In genomic region chr2:195304310-195304709, GRCh38 we compare ENCODE assay signal across 12 cellular contexts.
A peak's percentile ranks its signal among the peaks of the same experiment; 100 is the strongest.
DNase-seq lines count a peak whose midpoint lies in the region; ATAC-seq, FAIRE-seq and TF ChIP-seq lines count a peak whose summit lies in the region.
"Had no signal": no experiment of that assay in that cellular context is flagged by ENCODE, and none has a peak within 500 bp of the region (broad histone marks: within the 10 kb centered on the region; RNA-seq: fewer than 3 reads in every experiment).

No MANE protein-coding gene starts in this region.

- intact Hi-C loops in head of caudate nucleus (cut with DNase I), result no loop called here

- H3K4me2 ChIP-seq in A549, result no peak overlapping the region

- no peak for TF ChIP-seq EP300 in A549 (IDR thresholded peaks at IDR 0.05)

- POLR2A ChIA-PET in A549 (lab: Yijun Ruan, JAX), result no interaction called here

- WGBS in A549 (ENCODE audit: missing lambda C conversion rate), result 81% methylated on average over 5 of the region's 5 CpGs

- H3K27ac ChIP-seq in A549, result no peak overlapping the region
- H3K27ac ChIP-seq: uterus had no signal

- no peak overlapping the region for H3K4me3 ChIP-seq in A549
- no peak overlapping the region for H3K4me3 ChIP-seq in GM12875 (ENCODE audit: low read depth, low read length)
- no peak overlapping the region for H3K4me3 ChIP-seq in cardiac fibroblast (replicated peaks in 1 of 2; ENCODE audit: low read depth in 2 of 2, low read length in 2 of 2)
- H3K4me3 ChIP-seq: uterus had no signal

- no peaks in the 10 kb centered on the region for H3K9me3 ChIP-seq in A549
- H3K9me3 ChIP-seq: uterus had no signal

- FAIRE-seq in A549 (lab: Jason Lieb, UNC) (no peak), H54 (lab: Jason Lieb, UNC) (no peak)

- no peak for TF ChIP-seq POLR2A in A549 (IDR thresholded peaks at IDR 0.05; ENCODE audit: low read length)
- no peak for TF ChIP-seq POLR2A in H54 (IDR thresholded peaks at IDR 0.05; ENCODE audit: low read depth, low read length)

- TF ChIP-seq RAD21 in A549 (conservative IDR thresholded peaks at IDR 0.05 in 1 of 2, IDR thresholded peaks at IDR 0.05 in 1 of 2), result peak in 1 of 2 experiments; percentile 43; a peak in 2 of 5 replicates

- DNase-seq in A549 (ENCODE audit: low read depth in 1 of 2, low spot score in 1 of 2), result peak in 1 of 2 experiments; percentile 49
- peak; percentile 39 for DNase-seq in NAMALWA (ENCODE audit: low spot score)
- DNase-seq in cardiac fibroblast (ENCODE audit: low read depth in 2 of 2), result peak in 1 of 2 donors; percentile 33
- no peak for DNase-seq in head of caudate nucleus
- no peak for DNase-seq in H54 (ENCODE audit: insufficient read length, low spot score)
- DNase-seq: activated CD4-positive, alpha-beta T cell treated with anti-CD3 and anti-CD28 coated beads, Interleukin-2, amount 50 U/mL, for 1 hour; dermis blood vessel endothelial cell; NCI-H187; uterus had no signal

- H3K4me1 ChIP-seq in A549, result peaks cover 19% of the 10 kb centered on the region
- H3K4me1 ChIP-seq: uterus had no signal

- 0 out of 3 replicates have a peak, but pooled peaks have one; percentile 11 for TF ChIP-seq CTCF in A549 (IDR thresholded peaks at IDR 0.05)
- TF ChIP-seq CTCF in GM12875 (IDR thresholded peaks at IDR 0.05; ENCODE audit: borderline replicate concordance, insufficient read depth, low read depth, low read length), result 0 out of 2 replicates have a peak, but pooled peaks have one; percentile 11
- TF ChIP-seq CTCF in cardiac fibroblast (IDR thresholded peaks at IDR 0.05; ENCODE audit: low read depth, low read length), result peak; percentile 18

- ATAC-seq in A549 (peak in 1 of 2 experiments; percentile 42; a peak in 2 of 6 replicates), HG03571 (IDR thresholded peaks at IDR 0.05; ENCODE audit: unreplicated experiment) (no peak), HG03039 (IDR thresholded peaks at IDR 0.05; ENCODE audit: unreplicated experiment) (no peak)

- CTCF ChIA-PET in A549 (lab: Yijun Ruan, JAX), result no interaction called here

TF ChIP-seq in A549, 52 proteins besides CTCF, POLR2A, EP300 and RAD21:
- TF ChIP-seq SMC3 (IDR thresholded peaks at IDR 0.05), result 0 out of 3 replicates have a peak, but pooled peaks have one; percentile 11
- TF ChIP-seq PBX3 (IDR thresholded peaks at IDR 0.05), result no peak
